Comparison of ENCODE assay signal across 12 cellular contexts in genomic region chr9:6605202-6605601, GRCh38. TPM values are rescaled to one million over a fixed set of nuclear protein-coding genes. Genes with fewer than 3 reads are reported as not detected.
DNase-seq lines count a peak whose midpoint lies in the region; ATAC-seq and TF ChIP-seq lines count a peak whose summit lies in the region.
"Had no signal": no experiment of that assay in that cellular context is flagged by ENCODE, and none has a peak within 500 bp of the region (broad histone marks: within the 10 kb centered on the region; RNA-seq: fewer than 3 reads in every experiment).

No MANE protein-coding gene starts in this region.

- H3K4me3 Mint-ChIP-seq in activated CD4-positive, alpha-beta T cell treated with anti-CD3 and anti-CD28 coated beads for 36 hours = no peak overlapping the region

- no peaks in the 10 kb centered on the region for H3K36me3 Mint-ChIP-seq in activated CD4-positive, alpha-beta T cell treated with anti-CD3 and anti-CD28 coated beads for 36 hours (ENCODE audit: low read depth)

- CTCF ChIA-PET in activated CD4-positive, alpha-beta T cell treated with anti-CD3 and anti-CD28 coated beads for 36 hours (lab: Charles Lee) = no interaction called here

- H3K9me3 Mint-ChIP-seq in activated CD4-positive, alpha-beta T cell treated with anti-CD3 and anti-CD28 coated beads for 36 hours (ENCODE audit: low read depth) = no peaks in the 10 kb centered on the region

- peak; percentile 5 to 34 for DNase-seq in activated CD4-positive, alpha-beta T cell treated with anti-CD3 and anti-CD28 coated beads, Interleukin-2, amount 50 U/mL, for 48 hours
- DNase-seq in activated CD4-positive, alpha-beta T cell treated with anti-CD3 and anti-CD28 coated beads for 36 hours = no peak
- DNase-seq in left kidney (ENCODE audit: low read depth, low spot score) = peak; percentile 8
- DNase-seq in RKO (ENCODE audit: low spot score) = no peak
- no peak for DNase-seq in upper lobe of right lung
- DNase-seq: cortex of kidney, GF-D8, NCI-H226, transverse colon had no signal

- H3K4me1 Mint-ChIP-seq in activated CD4-positive, alpha-beta T cell treated with anti-CD3 and anti-CD28 coated beads for 36 hours = no peaks in the 10 kb centered on the region

- no peaks in the 10 kb centered on the region for H3K9me3 ChIP-seq in upper lobe of right lung
- H3K9me3 ChIP-seq: transverse colon had no signal

- no peaks in the 10 kb centered on the region for H3K27me3 ChIP-seq in upper lobe of right lung
- H3K27me3 ChIP-seq: transverse colon had no signal

- POLR2A ChIA-PET in activated CD4-positive, alpha-beta T cell treated with anti-CD3 and anti-CD28 coated beads for 36 hours (lab: Charles Lee) = no interaction called here

- peaks cover 2% of the 10 kb centered on the region for H3K27me3 Mint-ChIP-seq in activated CD4-positive, alpha-beta T cell treated with anti-CD3 and anti-CD28 coated beads for 36 hours

- no peak overlapping the region for H3K4me3 ChIP-seq in upper lobe of right lung
- H3K4me3 ChIP-seq: transverse colon had no signal

- H3K4me1 ChIP-seq in upper lobe of right lung = no peaks in the 10 kb centered on the region
- H3K4me1 ChIP-seq: transverse colon had no signal

- no peak overlapping the region for H3K27ac Mint-ChIP-seq in activated CD4-positive, alpha-beta T cell treated with anti-CD3 and anti-CD28 coated beads for 36 hours

- no peak for TF ChIP-seq CTCF in upper lobe of right lung (IDR thresholded peaks at IDR 0.05)

- no peak overlapping the region for H3K27ac ChIP-seq in upper lobe of right lung
- H3K27ac ChIP-seq: transverse colon had no signal

- no peak for ATAC-seq in activated CD4-positive, alpha-beta T cell treated with anti-CD3 and anti-CD28 coated beads for 36 hours
- ATAC-seq in GM21423 (IDR thresholded peaks at IDR 0.05; ENCODE audit: unreplicated experiment) (peak; percentile 89), HG03139 (IDR thresholded peaks at IDR 0.05; ENCODE audit: unreplicated experiment) (peak; percentile 90), HG03520 (IDR thresholded peaks at IDR 0.05; ENCODE audit: unreplicated experiment) (no peak), upper lobe of right lung (no peak)

- intact Hi-C loops in activated CD4-positive, alpha-beta T cell treated with anti-CD3 and anti-CD28 coated beads for 36 hours (cut with DNase I, micrococcal nuclease) = no loop called here
- intact Hi-C loops in upper lobe of right lung (cut with DNase I) = no loop called here

- no peaks in the 10 kb centered on the region for H3K36me3 ChIP-seq in upper lobe of right lung
- H3K36me3 ChIP-seq: transverse colon had no signal

RNA-seq across cellular contexts. Expression of gene GLDC, which starts 40.3 kb away (rescaled TPM):
- 1 to 10 TPM in 1 of 2 experiments, under 1 TPM in 1; 0.95 to 1.8 TPM for total RNA-seq in activated CD4-positive, alpha-beta T cell treated with anti-CD3 and anti-CD28 coated beads for 36 hours
- 1.7 TPM for total RNA-seq in upper lobe of right lung

Comparison
In these comparisons a context has a peak if more than half of its experiments do, and no peak if none do; other contexts are left out.
1. DNase-seq: peak in activated CD4-positive, alpha-beta T cell treated with anti-CD3 and anti-CD28 coated beads, Interleukin-2, amount 50 U/mL, for 48 hours (2 of 2) and left kidney (single experiment); none in activated CD4-positive, alpha-beta T cell treated with anti-CD3 and anti-CD28 coated beads for 36 hours (single experiment), RKO (single experiment) and upper lobe of right lung (single experiment).
2. ATAC-seq: peak in GM21423 (single experiment) and HG03139 (single experiment); none in activated CD4-positive, alpha-beta T cell treated with anti-CD3 and anti-CD28 coated beads for 36 hours (single experiment), HG03520 (single experiment) and upper lobe of right lung (single experiment).